In the genomic region with DNA sequence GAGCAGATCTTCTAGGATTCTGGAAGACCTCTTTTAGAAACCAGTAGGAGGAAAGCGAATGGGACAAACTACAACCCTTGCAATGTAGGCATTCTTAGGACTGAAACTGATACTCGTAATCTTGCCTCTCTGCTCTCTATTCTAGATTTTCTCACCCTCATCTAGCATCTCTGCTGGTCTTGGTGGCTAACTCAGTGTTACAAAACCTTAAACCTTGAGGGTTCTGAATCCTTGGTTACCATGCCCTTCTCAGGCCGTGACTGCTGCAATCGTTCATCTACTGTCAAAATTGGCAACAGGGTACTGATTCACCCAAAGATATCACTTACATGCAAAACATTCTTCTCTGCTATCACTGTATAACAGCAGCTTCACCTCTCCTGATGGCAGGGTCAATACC, we compare ENCODE assay signal across 2 cellular contexts.
TF ChIP-seq lines count a peak whose summit lies in the region.

No MANE protein-coding gene starts in this region.

TF ChIP-seq in GM23338, 12 proteins besides CTCF, POLR2A, EP300 and RAD21:
- TF ChIP-seq EZH2 (IDR thresholded peaks at IDR 0.05; ENCODE audit: low read depth, unreplicated experiment) (no peak), EZH2phosphoT487 (IDR thresholded peaks at IDR 0.05; ENCODE audit: unreplicated experiment) (no peak), ZNF331 (CRISPR knock-in tag; IDR thresholded peaks at IDR 0.05; ENCODE audit: low read depth) (no peak), NANOG (IDR thresholded peaks at IDR 0.05; ENCODE audit: borderline replicate concordance) (no peak), ZNF114 (CRISPR knock-in tag; IDR thresholded peaks at IDR 0.05) (no peak), POLR2AphosphoS5 (IDR thresholded peaks at IDR 0.05; ENCODE audit: low read depth) (no peak), CREB1 (CRISPR knock-in tag; IDR thresholded peaks at IDR 0.05; ENCODE audit: low read depth) (no peak), STAT1 (IDR thresholded peaks at IDR 0.05; ENCODE audit: unreplicated experiment) (no peak)
- TF ChIP-seq, protein P1, sequence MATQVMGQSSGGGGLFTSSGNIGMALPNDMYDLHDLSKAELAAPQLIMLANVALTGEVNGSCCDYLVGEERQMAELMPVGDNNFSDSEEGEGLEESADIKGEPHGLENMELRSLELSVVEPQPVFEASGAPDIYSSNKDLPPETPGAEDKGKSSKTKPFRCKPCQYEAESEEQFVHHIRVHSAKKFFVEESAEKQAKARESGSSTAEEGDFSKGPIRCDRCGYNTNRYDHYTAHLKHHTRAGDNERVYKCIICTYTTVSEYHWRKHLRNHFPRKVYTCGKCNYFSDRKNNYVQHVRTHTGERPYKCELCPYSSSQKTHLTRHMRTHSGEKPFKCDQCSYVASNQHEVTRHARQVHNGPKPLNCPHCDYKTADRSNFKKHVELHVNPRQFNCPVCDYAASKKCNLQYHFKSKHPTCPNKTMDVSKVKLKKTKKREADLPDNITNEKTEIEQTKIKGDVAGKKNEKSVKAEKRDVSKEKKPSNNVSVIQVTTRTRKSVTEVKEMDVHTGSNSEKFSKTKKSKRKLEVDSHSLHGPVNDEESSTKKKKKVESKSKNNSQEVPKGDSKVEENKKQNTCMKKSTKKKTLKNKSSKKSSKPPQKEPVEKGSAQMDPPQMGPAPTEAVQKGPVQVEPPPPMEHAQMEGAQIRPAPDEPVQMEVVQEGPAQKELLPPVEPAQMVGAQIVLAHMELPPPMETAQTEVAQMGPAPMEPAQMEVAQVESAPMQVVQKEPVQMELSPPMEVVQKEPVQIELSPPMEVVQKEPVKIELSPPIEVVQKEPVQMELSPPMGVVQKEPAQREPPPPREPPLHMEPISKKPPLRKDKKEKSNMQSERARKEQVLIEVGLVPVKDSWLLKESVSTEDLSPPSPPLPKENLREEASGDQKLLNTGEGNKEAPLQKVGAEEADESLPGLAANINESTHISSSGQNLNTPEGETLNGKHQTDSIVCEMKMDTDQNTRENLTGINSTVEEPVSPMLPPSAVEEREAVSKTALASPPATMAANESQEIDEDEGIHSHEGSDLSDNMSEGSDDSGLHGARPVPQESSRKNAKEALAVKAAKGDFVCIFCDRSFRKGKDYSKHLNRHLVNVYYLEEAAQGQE (IDR thresholded peaks at IDR 0.05; ENCODE audit: unreplicated experiment): no peak
- TF ChIP-seq, protein P2, sequence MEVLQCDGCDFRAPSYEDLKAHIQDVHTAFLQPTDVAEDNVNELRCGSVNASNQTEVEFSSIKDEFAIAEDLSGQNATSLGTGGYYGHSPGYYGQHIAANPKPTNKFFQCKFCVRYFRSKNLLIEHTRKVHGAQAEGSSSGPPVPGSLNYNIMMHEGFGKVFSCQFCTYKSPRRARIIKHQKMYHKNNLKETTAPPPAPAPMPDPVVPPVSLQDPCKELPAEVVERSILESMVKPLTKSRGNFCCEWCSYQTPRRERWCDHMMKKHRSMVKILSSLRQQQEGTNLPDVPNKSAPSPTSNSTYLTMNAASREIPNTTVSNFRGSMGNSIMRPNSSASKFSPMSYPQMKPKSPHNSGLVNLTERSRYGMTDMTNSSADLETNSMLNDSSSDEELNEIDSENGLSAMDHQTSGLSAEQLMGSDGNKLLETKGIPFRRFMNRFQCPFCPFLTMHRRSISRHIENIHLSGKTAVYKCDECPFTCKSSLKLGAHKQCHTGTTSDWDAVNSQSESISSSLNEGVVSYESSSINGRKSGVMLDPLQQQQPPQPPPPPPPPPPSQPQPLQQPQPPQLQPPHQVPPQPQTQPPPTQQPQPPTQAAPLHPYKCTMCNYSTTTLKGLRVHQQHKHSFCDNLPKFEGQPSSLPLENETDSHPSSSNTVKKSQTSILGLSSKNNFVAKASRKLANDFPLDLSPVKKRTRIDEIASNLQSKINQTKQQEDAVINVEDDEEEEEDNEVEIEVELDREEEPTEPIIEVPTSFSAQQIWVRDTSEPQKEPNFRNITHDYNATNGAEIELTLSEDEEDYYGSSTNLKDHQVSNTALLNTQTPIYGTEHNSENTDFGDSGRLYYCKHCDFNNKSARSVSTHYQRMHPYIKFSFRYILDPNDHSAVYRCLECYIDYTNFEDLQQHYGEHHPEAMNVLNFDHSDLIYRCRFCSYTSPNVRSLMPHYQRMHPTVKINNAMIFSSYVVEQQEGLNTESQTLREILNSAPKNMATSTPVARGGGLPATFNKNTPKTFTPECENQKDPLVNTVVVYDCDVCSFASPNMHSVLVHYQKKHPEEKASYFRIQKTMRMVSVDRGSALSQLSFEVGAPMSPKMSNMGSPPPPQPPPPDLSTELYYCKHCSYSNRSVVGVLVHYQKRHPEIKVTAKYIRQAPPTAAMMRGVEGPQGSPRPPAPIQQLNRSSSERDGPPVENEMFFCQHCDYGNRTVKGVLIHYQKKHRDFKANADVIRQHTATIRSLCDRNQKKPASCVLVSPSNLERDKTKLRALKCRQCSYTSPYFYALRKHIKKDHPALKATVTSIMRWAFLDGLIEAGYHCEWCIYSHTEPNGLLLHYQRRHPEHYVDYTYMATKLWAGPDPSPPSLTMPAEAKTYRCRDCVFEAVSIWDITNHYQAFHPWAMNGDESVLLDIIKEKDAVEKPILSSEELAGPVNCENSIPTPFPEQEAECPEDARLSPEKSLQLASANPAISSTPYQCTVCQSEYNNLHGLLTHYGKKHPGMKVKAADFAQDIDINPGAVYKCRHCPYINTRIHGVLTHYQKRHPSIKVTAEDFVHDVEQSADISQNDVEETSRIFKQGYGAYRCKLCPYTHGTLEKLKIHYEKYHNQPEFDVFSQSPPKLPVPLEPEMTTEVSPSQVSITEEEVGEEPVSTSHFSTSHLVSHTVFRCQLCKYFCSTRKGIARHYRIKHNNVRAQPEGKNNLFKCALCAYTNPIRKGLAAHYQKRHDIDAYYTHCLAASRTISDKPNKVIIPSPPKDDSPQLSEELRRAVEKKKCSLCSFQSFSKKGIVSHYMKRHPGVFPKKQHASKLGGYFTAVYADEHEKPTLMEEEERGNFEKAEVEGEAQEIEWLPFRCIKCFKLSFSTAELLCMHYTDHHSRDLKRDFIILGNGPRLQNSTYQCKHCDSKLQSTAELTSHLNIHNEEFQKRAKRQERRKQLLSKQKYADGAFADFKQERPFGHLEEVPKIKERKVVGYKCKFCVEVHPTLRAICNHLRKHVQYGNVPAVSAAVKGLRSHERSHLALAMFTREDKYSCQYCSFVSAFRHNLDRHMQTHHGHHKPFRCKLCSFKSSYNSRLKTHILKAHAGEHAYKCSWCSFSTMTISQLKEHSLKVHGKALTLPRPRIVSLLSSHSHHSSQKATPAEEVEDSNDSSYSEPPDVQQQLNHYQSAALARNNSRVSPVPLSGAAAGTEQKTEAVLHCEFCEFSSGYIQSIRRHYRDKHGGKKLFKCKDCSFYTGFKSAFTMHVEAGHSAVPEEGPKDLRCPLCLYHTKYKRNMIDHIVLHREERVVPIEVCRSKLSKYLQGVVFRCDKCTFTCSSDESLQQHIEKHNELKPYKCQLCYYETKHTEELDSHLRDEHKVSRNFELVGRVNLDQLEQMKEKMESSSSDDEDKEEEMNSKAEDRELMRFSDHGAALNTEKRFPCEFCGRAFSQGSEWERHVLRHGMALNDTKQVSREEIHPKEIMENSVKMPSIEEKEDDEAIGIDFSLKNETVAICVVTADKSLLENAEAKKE (CRISPR knock-in tag; IDR thresholded peaks at IDR 0.05): no peak

TF ChIP-seq in K562, 482 proteins besides CTCF, POLR2A, EP300 and RAD21:
- no peak for TF ChIP-seq MTF1 (CRISPR knock-in tag; IDR thresholded peaks at IDR 0.05; ENCODE audit: borderline replicate concordance)
- TF ChIP-seq ZNF384 (IDR thresholded peaks at IDR 0.05; ENCODE audit: low read depth, low read length): no peak
- no peak for TF ChIP-seq MIER1 (IDR thresholded peaks at IDR 0.05; ENCODE audit: low read depth)
- no peak for TF ChIP-seq ILF3 (IDR thresholded peaks at IDR 0.05; ENCODE audit: borderline replicate concordance)
- TF ChIP-seq ZBTB17 (CRISPR knock-in tag; IDR thresholded peaks at IDR 0.05): no peak
- TF ChIP-seq YY1 (IDR thresholded peaks at IDR 0.05; ENCODE audit: borderline replicate concordance in 1 of 3, control insufficient read depth in 1 of 3, extremely low read depth in 1 of 3, insufficient read depth in 3 of 3, insufficient read length in 1 of 3, insufficient replicate concordance in 2 of 3, low read depth in 1 of 3, low read length in 2 of 3): no peak
- no peak for TF ChIP-seq RNF219 (CRISPR knock-in tag; IDR thresholded peaks at IDR 0.05)
- no peak for TF ChIP-seq CREBBP (IDR thresholded peaks at IDR 0.05; ENCODE audit: low read depth, low read length)
- TF ChIP-seq, protein P3, sequence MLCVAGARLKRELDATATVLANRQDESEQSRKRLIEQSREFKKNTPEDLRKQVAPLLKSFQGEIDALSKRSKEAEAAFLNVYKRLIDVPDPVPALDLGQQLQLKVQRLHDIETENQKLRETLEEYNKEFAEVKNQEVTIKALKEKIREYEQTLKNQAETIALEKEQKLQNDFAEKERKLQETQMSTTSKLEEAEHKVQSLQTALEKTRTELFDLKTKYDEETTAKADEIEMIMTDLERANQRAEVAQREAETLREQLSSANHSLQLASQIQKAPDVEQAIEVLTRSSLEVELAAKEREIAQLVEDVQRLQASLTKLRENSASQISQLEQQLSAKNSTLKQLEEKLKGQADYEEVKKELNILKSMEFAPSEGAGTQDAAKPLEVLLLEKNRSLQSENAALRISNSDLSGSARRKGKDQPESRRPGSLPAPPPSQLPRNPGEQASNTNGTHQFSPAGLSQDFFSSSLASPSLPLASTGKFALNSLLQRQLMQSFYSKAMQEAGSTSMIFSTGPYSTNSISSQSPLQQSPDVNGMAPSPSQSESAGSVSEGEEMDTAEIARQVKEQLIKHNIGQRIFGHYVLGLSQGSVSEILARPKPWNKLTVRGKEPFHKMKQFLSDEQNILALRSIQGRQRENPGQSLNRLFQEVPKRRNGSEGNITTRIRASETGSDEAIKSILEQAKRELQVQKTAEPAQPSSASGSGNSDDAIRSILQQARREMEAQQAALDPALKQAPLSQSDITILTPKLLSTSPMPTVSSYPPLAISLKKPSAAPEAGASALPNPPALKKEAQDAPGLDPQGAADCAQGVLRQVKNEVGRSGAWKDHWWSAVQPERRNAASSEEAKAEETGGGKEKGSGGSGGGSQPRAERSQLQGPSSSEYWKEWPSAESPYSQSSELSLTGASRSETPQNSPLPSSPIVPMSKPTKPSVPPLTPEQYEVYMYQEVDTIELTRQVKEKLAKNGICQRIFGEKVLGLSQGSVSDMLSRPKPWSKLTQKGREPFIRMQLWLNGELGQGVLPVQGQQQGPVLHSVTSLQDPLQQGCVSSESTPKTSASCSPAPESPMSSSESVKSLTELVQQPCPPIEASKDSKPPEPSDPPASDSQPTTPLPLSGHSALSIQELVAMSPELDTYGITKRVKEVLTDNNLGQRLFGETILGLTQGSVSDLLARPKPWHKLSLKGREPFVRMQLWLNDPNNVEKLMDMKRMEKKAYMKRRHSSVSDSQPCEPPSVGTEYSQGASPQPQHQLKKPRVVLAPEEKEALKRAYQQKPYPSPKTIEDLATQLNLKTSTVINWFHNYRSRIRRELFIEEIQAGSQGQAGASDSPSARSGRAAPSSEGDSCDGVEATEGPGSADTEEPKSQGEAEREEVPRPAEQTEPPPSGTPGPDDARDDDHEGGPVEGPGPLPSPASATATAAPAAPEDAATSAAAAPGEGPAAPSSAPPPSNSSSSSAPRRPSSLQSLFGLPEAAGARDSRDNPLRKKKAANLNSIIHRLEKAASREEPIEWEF (CRISPR knock-in tag; IDR thresholded peaks at IDR 0.05): no peak
- TF ChIP-seq MEIS2 (IDR thresholded peaks at IDR 0.05; ENCODE audit: partially characterized antibody): no peak
- no peak for TF ChIP-seq CEBPZ (IDR thresholded peaks at IDR 0.05; ENCODE audit: borderline replicate concordance, low read depth, low read length)
- TF ChIP-seq TFAP4 (CRISPR knock-in tag; IDR thresholded peaks at IDR 0.05; ENCODE audit: borderline replicate concordance): no peak
- TF ChIP-seq SAFB (IDR thresholded peaks at IDR 0.05; ENCODE audit: borderline replicate concordance, low read depth, low read length): no peak
